10 cellular contexts compared by ENCODE assay signal in genomic region chr11:33291004-33291777, GRCh38. TPM values are rescaled to one million over a fixed set of nuclear protein-coding genes. Genes with fewer than 3 reads are reported as not detected.
DNase-seq lines count a peak whose midpoint lies in the region; ATAC-seq, FAIRE-seq and TF ChIP-seq lines count a peak whose summit lies in the region.
"Had no signal": no experiment of that assay in that cellular context is flagged by ENCODE, and none has a peak within 500 bp of the region (broad histone marks: within the 10 kb centered on the region; RNA-seq: fewer than 3 reads in every experiment).

No MANE protein-coding gene starts in this region.

- TF ChIP-seq CTCF in A549 (IDR thresholded peaks at IDR 0.05) = no peak
- TF ChIP-seq CTCF in colonic mucosa (IDR thresholded peaks at IDR 0.05) = no peak

- peaks cover 42 to 76% (median 60%) of the 10 kb centered on the region in 3 donors for H3K4me1 Mint-ChIP-seq in CD8-positive, alpha-beta memory T cell

- peaks cover 21% of the 10 kb centered on the region for H3K4me1 ChIP-seq in A549
- H3K4me1 ChIP-seq in right cardiac atrium (ENCODE audit: control insufficient read depth, insufficient read depth, low read length) = peaks cover 13% of the 10 kb centered on the region
- no peaks in the 10 kb centered on the region for H3K4me1 ChIP-seq in colonic mucosa
- no peaks in the 10 kb centered on the region for H3K4me1 ChIP-seq in CD8-positive, alpha-beta memory T cell (ENCODE audit: insufficient read depth, low read length)

- no peaks in the 10 kb centered on the region for H3K9me3 Mint-ChIP-seq in CD8-positive, alpha-beta memory T cell
- H3K9me3 Mint-ChIP-seq: activated naive CD8-positive, alpha-beta T cell treated with anti-CD3 and anti-CD28 coated beads, Interleukin-2, amount 10 ng/mL, durations not matched to agents 7 days and 5 days had no signal

- H3K27me3 ChIP-seq in right cardiac atrium (ENCODE audit: control insufficient read depth, insufficient read depth) = no peaks in the 10 kb centered on the region
- no peaks in the 10 kb centered on the region for H3K27me3 ChIP-seq in colonic mucosa
- H3K27me3 ChIP-seq in CD8-positive, alpha-beta memory T cell (ENCODE audit: insufficient read depth, low read length, poor library complexity, severe bottlenecking) = no peaks in the 10 kb centered on the region

- no peak for TF ChIP-seq EP300 in A549 (IDR thresholded peaks at IDR 0.05)

- ATAC-seq in A549 (no peak), GM19463 (IDR thresholded peaks at IDR 0.05; ENCODE audit: unreplicated experiment) (peak; percentile 94), HG03460 (IDR thresholded peaks at IDR 0.05; ENCODE audit: unreplicated experiment) (peak; percentile 91), right cardiac atrium (peak; percentile 90)
- ATAC-seq: Panc1 had no signal

- 62% methylated on average over 6 of the region's 6 CpGs for WGBS in A549 (ENCODE audit: missing lambda C conversion rate)
- WGBS in right cardiac atrium = 22% methylated on average over 6 of the region's 6 CpGs

- DNase-seq in A549 (ENCODE audit: low read depth in 1 of 2, low spot score in 1 of 2) = peak in 1 of 2 experiments; percentile 43
- DNase-seq in right cardiac atrium = no peak
- DNase-seq in colonic mucosa = no peak
- DNase-seq in islet precursor cell = no peak
- DNase-seq in activated T-cell treated with anti-CD3 and anti-CD28 coated beads, Interleukin-2, amount 50 U/mL, for 48 hours = no peak
- no peak for DNase-seq in CD8-positive, alpha-beta memory T cell
- DNase-seq: activated naive CD8-positive, alpha-beta T cell treated with anti-CD3 and anti-CD28 coated beads, Interleukin-2, amount 10 ng/mL, durations not matched to agents 7 days and 5 days had no signal

- H3K4me3 ChIP-seq in A549 (no peak overlapping the region), right cardiac atrium (ENCODE audit: low read length) (peak overlapping the region; percentile 20), colonic mucosa (no peak overlapping the region)
- H3K4me3 ChIP-seq in CD8-positive, alpha-beta memory T cell (ENCODE audit: low read length) = no peak overlapping the region

- no peaks in the 10 kb centered on the region for H3K36me3 ChIP-seq in colonic mucosa
- H3K36me3 ChIP-seq in CD8-positive, alpha-beta memory T cell (ENCODE audit: insufficient read depth, low read length) = no peaks in the 10 kb centered on the region

- peak overlapping the region; percentile 56 for H3K4me2 ChIP-seq in A549

- no peak overlapping the region for H3K27ac ChIP-seq in A549
- H3K27ac ChIP-seq in right cardiac atrium (ENCODE audit: low read length) = peak overlapping the region; percentile 58
- H3K27ac ChIP-seq in colonic mucosa = no peak overlapping the region
- no peak overlapping the region for H3K27ac ChIP-seq in CD8-positive, alpha-beta memory T cell (ENCODE audit: low read depth, low read length)

- no peaks in the 10 kb centered on the region for H3K9me3 ChIP-seq in A549
- H3K9me3 ChIP-seq in right cardiac atrium (ENCODE audit: control insufficient read depth, low read length) = no peaks in the 10 kb centered on the region
- no peaks in the 10 kb centered on the region for H3K9me3 ChIP-seq in colonic mucosa
- H3K9me3 ChIP-seq in CD8-positive, alpha-beta memory T cell (ENCODE audit: low read length) = no peaks in the 10 kb centered on the region

- peaks cover 0 to 59% (median 16%) of the 10 kb centered on the region in 3 donors for H3K36me3 Mint-ChIP-seq in CD8-positive, alpha-beta memory T cell

- no peak overlapping the region for H3K9ac ChIP-seq in colonic mucosa (ENCODE audit: low read depth in 2 of 2, low read length in 2 of 2)

- H3K27ac Mint-ChIP-seq in CD8-positive, alpha-beta memory T cell = no peak overlapping the region
- H3K27ac Mint-ChIP-seq: activated naive CD8-positive, alpha-beta T cell treated with anti-CD3 and anti-CD28 coated beads, Interleukin-2, amount 10 ng/mL, durations not matched to agents 7 days and 5 days had no signal

- CTCF ChIA-PET in A549 (lab: Yijun Ruan, JAX) = interaction anchor here (1.5 kb wide), 1 partner anchor 38 kb away, joined by 4 read pairs; no protein-coding TSS in a partner anchor
- CTCF ChIA-PET in CD8-positive, alpha-beta memory T cell (lab: Charles Lee) = no interaction called here

- H3K27me3 Mint-ChIP-seq in CD8-positive, alpha-beta memory T cell = no peaks in the 10 kb centered on the region
- H3K27me3 Mint-ChIP-seq: activated naive CD8-positive, alpha-beta T cell treated with anti-CD3 and anti-CD28 coated beads, Interleukin-2, amount 10 ng/mL, durations not matched to agents 7 days and 5 days had no signal

- FAIRE-seq in A549 (lab: Jason Lieb, UNC) = no peak

- intact Hi-C loops in right cardiac atrium (cut with DNase I) (no loop called here), colonic mucosa (cut with DNase I) (no loop called here)

- POLR2A ChIA-PET in A549 (lab: Yijun Ruan, JAX) = no interaction called here
- POLR2A ChIA-PET in CD8-positive, alpha-beta memory T cell (lab: Charles Lee) = no interaction called here

- TF ChIP-seq POLR2A in A549 (IDR thresholded peaks at IDR 0.05; ENCODE audit: low read length) = no peak

- no peak for TF ChIP-seq RAD21 in A549 (conservative IDR thresholded peaks at IDR 0.05 in 1 of 2, IDR thresholded peaks at IDR 0.05 in 1 of 2)

- H3K4me3 Mint-ChIP-seq in CD8-positive, alpha-beta memory T cell = no peak overlapping the region
- H3K4me3 Mint-ChIP-seq: activated naive CD8-positive, alpha-beta T cell treated with anti-CD3 and anti-CD28 coated beads, Interleukin-2, amount 10 ng/mL, durations not matched to agents 7 days and 5 days had no signal

TF ChIP-seq in A549, 52 proteins besides CTCF, POLR2A, EP300 and RAD21:
- TF ChIP-seq BHLHE40 (IDR thresholded peaks at IDR 0.05; ENCODE audit: low read depth, low read length) = no peak
- TF ChIP-seq HOXA7 (CRISPR knock-in tag; IDR thresholded peaks at IDR 0.05) = no peak
- TF ChIP-seq E2F6 (IDR thresholded peaks at IDR 0.05; ENCODE audit: borderline replicate concordance, low read depth) = no peak
- TF ChIP-seq HMGXB4 (CRISPR knock-in tag; IDR thresholded peaks at IDR 0.05; ENCODE audit: borderline replicate concordance) = no peak

RNA-seq across cellular contexts. Expression of gene HIPK3, which starts 34.0 kb away (rescaled TPM):
- 31.6 and 37.5 TPM in 2 replicates for polyA plus RNA-seq in A549 (2011; rRNA removed)
- 5.3 and 7.1 TPM in 2 replicates for polyA plus RNA-seq in A549 (2012; cell fraction: cytosol; rRNA removed)
- 4.5 and 6.0 TPM in 2 replicates for polyA plus RNA-seq in A549 (2012; cell fraction: nucleus; rRNA removed)
- polyA plus RNA-seq in A549 (2017; fragmentation: RNase III; extraction: RNeasy Plus Mini Kit Qiagen cat#74134 plus additional on column Dnase treatment) = 12.7 to 15.7 TPM (median 15.1 TPM) in 3 replicates
- 93.0 and 111 TPM in 2 replicates for polyA minus RNA-seq in A549 (2011; rRNA and poly(A)+ RNA removed)
- 100 to 1,000 TPM; 207 to 272 (median 234) TPM for total RNA-seq in right cardiac atrium
- 32.0 TPM for polyA plus RNA-seq in right cardiac atrium
- 10 to 100 TPM; 48.1 to 96.3 TPM for total RNA-seq in colonic mucosa
- 10 to 100 TPM; 49.2 to 50.9 TPM for total RNA-seq in CD8-positive, alpha-beta memory T cell
- 31.6 TPM for polyA plus RNA-seq in CD8-positive, alpha-beta memory T cell

Comparison
In these comparisons a context has a peak if more than half of its experiments do, and no peak if none do; other contexts are left out.
1. ATAC-seq: peak in GM19463 (single experiment), HG03460 (single experiment) and right cardiac atrium (2 of 2); none in A549 (0 of 2).